ENCODE assay signal across 15 cellular contexts in genomic region chr21:35204125-35204524, GRCh38.
DNase-seq lines count a peak whose midpoint lies in the region; ATAC-seq, FAIRE-seq and TF ChIP-seq lines count a peak whose summit lies in the region.
"Had no signal": no experiment of that assay in that cellular context is flagged by ENCODE, and none has a peak within 500 bp of the region (broad histone marks: within the 10 kb centered on the region; RNA-seq: fewer than 3 reads in every experiment).

No MANE protein-coding gene starts in this region.

- 69% methylated on average over 7 of the region's 7 CpGs for WGBS in HepG2 (ENCODE audit: low lambda C conversion rate)
- 71% methylated on average over 6 of the region's 7 CpGs for WGBS in right lobe of liver (ENCODE audit: insufficient coverage, low coverage, low lambda C conversion rate, missing lambda C conversion rate)

- POLR2A ChIA-PET in HepG2 (lab: Yijun Ruan, JAX), result no interaction called here

- H3K9ac ChIP-seq in HepG2 (ENCODE audit: insufficient read depth, low read depth, low read length) (no peak overlapping the region), colonic mucosa (ENCODE audit: low read depth in 2 of 2, low read length in 2 of 2) (no peak overlapping the region)

- H3K27ac Mint-ChIP-seq in osteocyte (ENCODE audit: unreplicated experiment), result peak overlapping the region; percentile 83

- TF ChIP-seq RAD21 in HepG2 (CRISPR knock-in tag; IDR thresholded peaks at IDR 0.05), result no peak

- no peak overlapping the region for H3K4me3 Mint-ChIP-seq in osteocyte (ENCODE audit: unreplicated experiment)

- no peaks in the 10 kb centered on the region for H3K9me3 Mint-ChIP-seq in osteocyte (ENCODE audit: unreplicated experiment)

- BruUV-seq in HepG2 (replicated peaks; lab: Mats Ljungman, UMichigan), result no TSS peak

- H3K4me1 ChIP-seq in HepG2 (ENCODE audit: insufficient read depth, low read length) (peaks cover 14% of the 10 kb centered on the region), right lobe of liver (no peaks in the 10 kb centered on the region), colonic mucosa (no peaks in the 10 kb centered on the region)

- H3K27me3 Mint-ChIP-seq in osteocyte (ENCODE audit: unreplicated experiment), result no peaks in the 10 kb centered on the region

- H3K9me3 ChIP-seq in HepG2 (ENCODE audit: low read length) (no peaks in the 10 kb centered on the region), right lobe of liver (no peaks in the 10 kb centered on the region), colonic mucosa (no peaks in the 10 kb centered on the region)

- no peaks in the 10 kb centered on the region for H4K20me1 ChIP-seq in HepG2 (ENCODE audit: insufficient read depth, low read length)

- H3K4me1 Mint-ChIP-seq in osteocyte (ENCODE audit: unreplicated experiment), result peaks cover 32% of the 10 kb centered on the region

- ATAC-seq in HepG2 (no peak), right lobe of liver (no peak), GM21786 (IDR thresholded peaks at IDR 0.05; ENCODE audit: unreplicated experiment) (no peak)

- H2AFZ ChIP-seq in HepG2 (ENCODE audit: low read length), result no peak overlapping the region

- TF ChIP-seq EP300 in HepG2 (IDR thresholded peaks at IDR 0.05; ENCODE audit: low read depth in 2 of 2, low read length in 2 of 2) (no peak), HepG2 (CRISPR knock-in tag; IDR thresholded peaks at IDR 0.05; ENCODE audit: borderline replicate concordance) (no peak)

- H3K27ac ChIP-seq in HepG2 (ENCODE audit: extremely low read length, insufficient read depth, low read length) (no peak overlapping the region), right lobe of liver (peak overlapping the region in 1 of 3 donors; percentile 45), colonic mucosa (peak overlapping the region; percentile 30)

- no peaks in the 10 kb centered on the region for H3K36me3 ChIP-seq in HepG2 (replicated peaks in 1 of 2; ENCODE audit: control insufficient read depth in 1 of 2, insufficient read depth in 2 of 2, low read length in 2 of 2)
- no peaks in the 10 kb centered on the region for H3K36me3 ChIP-seq in right lobe of liver
- no peaks in the 10 kb centered on the region for H3K36me3 ChIP-seq in colonic mucosa

- intact Hi-C loops in HepG2 (cut with micrococcal nuclease; ENCODE audit: unreplicated experiment), result no loop called here
- intact Hi-C loops in right lobe of liver (cut with DNase I), result no loop called here
- intact Hi-C loops in colonic mucosa (cut with DNase I), result loop anchor here (10.0 kb wide), 1 partner anchor 309 kb away; no protein-coding TSS in a partner anchor

- no peaks in the 10 kb centered on the region for H3K79me2 ChIP-seq in HepG2 (ENCODE audit: insufficient read depth, low read length)

- no peak for FAIRE-seq in HepG2 (lab: Jason Lieb, UNC)
- FAIRE-seq: G401.6, TTC549 had no signal

- H3K4me3 ChIP-seq in HepG2 (replicated peaks in 1 of 3; ENCODE audit: insufficient read depth in 1 of 3, low read depth in 2 of 3, low read length in 3 of 3), result no peak overlapping the region
- no peak overlapping the region for H3K4me3 ChIP-seq in right lobe of liver
- no peak overlapping the region for H3K4me3 ChIP-seq in colonic mucosa
- H3K4me3 ChIP-seq: lung had no signal

- peaks cover 0 to 23% of the 10 kb centered on the region in 2 experiments; a peak in 3 of 5 replicates for H3K27me3 ChIP-seq in HepG2 (ENCODE audit: control insufficient read depth in 1 of 2, insufficient read depth in 2 of 2, low read length in 2 of 2)
- no peaks in the 10 kb centered on the region for H3K27me3 ChIP-seq in right lobe of liver
- no peaks in the 10 kb centered on the region for H3K27me3 ChIP-seq in colonic mucosa

- H3K4me2 ChIP-seq in HepG2 (ENCODE audit: low read depth, low read length), result no peak overlapping the region

- CTCF ChIA-PET in HepG2 (lab: Yijun Ruan, JAX; ENCODE audit: low intra/inter-chr PET ratio, low total read pairs), result no interaction called here

- no peaks in the 10 kb centered on the region for H3K36me3 Mint-ChIP-seq in osteocyte (ENCODE audit: unreplicated experiment)

- TF ChIP-seq CTCF in HepG2 (CRISPR knock-in tag; IDR thresholded peaks at IDR 0.05) (no peak), right lobe of liver (IDR thresholded peaks at IDR 0.05) (no peak), colonic mucosa (IDR thresholded peaks at IDR 0.05) (no peak), osteocyte (IDR thresholded peaks at IDR 0.05) (no peak)

- in situ Hi-C loops in HepG2 (cut with HindIII; ENCODE audit: extremely low pct_ligation_motif_present, low pct_unique_long_range_greater_than_20kb), result no loop called here

- TF ChIP-seq POLR2A in HepG2 (IDR thresholded peaks at IDR 0.05; ENCODE audit: insufficient read depth in 1 of 2, low read depth in 2 of 2, low read length in 2 of 2) (no peak), right lobe of liver (IDR thresholded peaks at IDR 0.05) (no peak)

- DNase-seq in HepG2 (ENCODE audit: low spot score) (no peak), right lobe of liver (no peak), colonic mucosa (no peak), osteocyte (ENCODE audit: extremely low spot score, unreplicated experiment) (no peak), glomerular visceral epithelial cell (ENCODE audit: extremely low spot score) (no peak), pons (ENCODE audit: low spot score) (no peak), ureter (ENCODE audit: low spot score) (no peak)
- DNase-seq: activated CD8-positive, alpha-beta memory T cell treated with anti-CD3 and anti-CD28 coated beads for 24 hours; dorsolateral prefrontal cortex; NCI-H1417 treated with DMSO at 0.1 percent for 48 hours; NCI-H345 had no signal

TF ChIP-seq in HepG2, 621 proteins besides CTCF, POLR2A, EP300 and RAD21:
- TF ChIP-seq MAFG (CRISPR knock-in tag; IDR thresholded peaks at IDR 0.05) (no peak), ZNF230 (CRISPR knock-in tag; IDR thresholded peaks at IDR 0.05) (no peak), FOXC1 (CRISPR knock-in tag; IDR thresholded peaks at IDR 0.05; ENCODE audit: borderline replicate concordance) (no peak)
- TF ChIP-seq, protein P1, sequence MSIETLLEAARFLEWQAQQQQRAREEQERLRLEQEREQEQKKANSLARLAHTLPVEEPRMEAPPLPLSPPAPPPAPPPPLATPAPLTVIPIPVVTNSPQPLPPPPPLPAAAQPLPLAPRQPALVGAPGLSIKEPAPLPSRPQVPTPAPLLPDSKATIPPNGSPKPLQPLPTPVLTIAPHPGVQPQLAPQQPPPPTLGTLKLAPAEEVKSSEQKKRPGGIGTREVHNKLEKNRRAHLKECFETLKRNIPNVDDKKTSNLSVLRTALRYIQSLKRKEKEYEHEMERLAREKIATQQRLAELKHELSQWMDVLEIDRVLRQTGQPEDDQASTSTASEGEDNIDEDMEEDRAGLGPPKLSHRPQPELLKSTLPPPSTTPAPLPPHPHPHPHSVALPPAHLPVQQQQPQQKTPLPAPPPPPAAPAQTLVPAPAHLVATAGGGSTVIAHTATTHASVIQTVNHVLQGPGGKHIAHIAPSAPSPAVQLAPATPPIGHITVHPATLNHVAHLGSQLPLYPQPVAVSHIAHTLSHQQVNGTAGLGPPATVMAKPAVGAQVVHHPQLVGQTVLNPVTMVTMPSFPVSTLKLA (IDR thresholded peaks at IDR 0.05), result 0 out of 2 replicates have a peak, but pooled peaks have one; percentile 8
